ENCODE assay signal across 9 cellular contexts in the genomic region with DNA sequence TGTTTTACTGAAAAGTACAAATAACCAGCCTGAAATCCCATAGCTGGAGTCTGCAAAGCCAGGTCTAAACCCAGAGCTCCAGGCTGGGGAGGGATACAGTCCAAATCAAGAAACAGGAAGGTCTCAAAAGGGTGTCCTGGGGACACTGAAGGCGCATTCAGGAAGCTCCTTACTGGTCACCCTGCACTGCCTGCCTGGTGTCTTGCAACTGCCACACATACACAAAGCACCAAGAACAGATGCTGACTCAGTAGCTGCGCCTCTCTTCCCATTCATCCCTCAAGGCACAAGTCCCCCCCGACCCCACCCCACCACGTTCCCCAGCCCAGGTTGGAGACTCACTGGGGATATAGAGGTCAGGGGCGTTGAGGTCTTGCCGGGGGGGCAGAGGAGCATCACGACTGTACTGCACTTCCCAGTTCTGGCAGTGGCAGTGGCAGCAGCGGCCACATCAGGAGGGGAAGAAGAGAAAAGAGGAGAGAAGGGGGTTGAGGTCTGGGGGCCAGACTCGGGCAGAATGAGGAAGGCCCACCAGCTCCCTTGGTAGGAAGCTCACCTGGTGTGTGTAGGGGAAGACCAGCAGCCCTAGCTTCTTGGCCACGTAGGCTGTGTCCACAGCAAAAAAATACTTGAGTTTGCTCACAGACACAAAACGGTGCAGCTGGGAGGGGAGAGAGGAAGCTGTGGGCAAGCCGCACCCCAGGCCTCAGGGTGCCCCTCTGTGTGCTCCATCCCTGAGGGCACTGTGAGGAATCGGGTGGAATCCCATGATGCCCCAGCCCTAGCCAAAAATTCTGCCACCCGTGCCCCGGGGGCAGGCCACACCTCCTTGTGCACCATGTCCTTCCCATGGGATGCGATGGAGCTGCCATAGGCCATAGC. TPM values are rescaled to one million over a fixed set of nuclear protein-coding genes. Genes with fewer than 3 reads are reported as not detected.
DNase-seq lines count a peak whose midpoint lies in the region; TF ChIP-seq lines count a peak whose summit lies in the region.
"Had no signal": no experiment of that assay in that cellular context is flagged by ENCODE, and none has a peak within 500 bp of the region (broad histone marks: within the 10 kb centered on the region; RNA-seq: fewer than 3 reads in every experiment).

No MANE protein-coding gene starts in this region.

- H3K27ac ChIP-seq in iPS-20b (ENCODE audit: low read length) (no peak overlapping the region), subcutaneous abdominal adipose tissue (ENCODE audit: low read depth, low read length) (no peak overlapping the region)

- peak overlapping the region; percentile 91 for H3K27ac Mint-ChIP-seq in T-helper 2 cell treated with Interferon-gamma antibody and Interleukin-4, amounts not matched to agents 5 μg/mL and 100 μg/mL, for 36 hours
- peak overlapping the region; percentile 10 for H3K27ac Mint-ChIP-seq in activated CD4-positive, alpha-beta memory T cell treated with anti-CD3 and anti-CD28 coated beads, Interleukin-2, amount 10 ng/mL, durations not matched to agents 7 days and 5 days

- H3K4me3 ChIP-seq in iPS-20b (ENCODE audit: low read length) (peak overlapping the region; percentile 96; the same call in 1 of the 2 replicates), subcutaneous abdominal adipose tissue (ENCODE audit: low read depth in 1 of 5, low read length in 5 of 5) (peak overlapping the region in 4 of 5 donors; percentile 80 to 90 (median 88))

- CTCF ChIA-PET in activated CD4-positive, alpha-beta memory T cell treated with anti-CD3 and anti-CD28 coated beads, Interleukin-2, amount 10 ng/mL, durations not matched to agents 7 days and 5 days (lab: Charles Lee): interaction anchor here (1.2 to 3.8 kb wide), 4 partner anchors 20 to 85 kb away, joined by 3 to 33 read pairs (median 6); no protein-coding TSS in a partner anchor
- CTCF ChIA-PET in HEK293T (lab: Yijun Ruan, JAX): interaction anchor here (1.0 to 2.6 kb wide), 3 partner anchors 24 to 34 kb away, joined by 3 to 11 read pairs (median 4); no protein-coding TSS in a partner anchor

- peaks cover 8% of the 10 kb centered on the region; the same call in 1 of the 2 replicates for H3K4me1 ChIP-seq in iPS-20b (ENCODE audit: insufficient read depth, low read length)
- peaks cover 3 to 47% (median 35%) of the 10 kb centered on the region in 5 donors for H3K4me1 ChIP-seq in subcutaneous abdominal adipose tissue (ENCODE audit: control insufficient read depth in 5 of 5, insufficient read depth in 5 of 5, low read length in 5 of 5)

- POLR2A ChIA-PET in activated CD4-positive, alpha-beta memory T cell treated with anti-CD3 and anti-CD28 coated beads, Interleukin-2, amount 10 ng/mL, durations not matched to agents 7 days and 5 days (lab: Charles Lee): interaction anchor here (1.6 to 4.4 kb wide), 6 partner anchors 8 to 351 kb away, joined by 3 to 28 read pairs (median 12); a partner anchor contains a TSS
- POLR2A ChIA-PET in HEK293T (lab: Yijun Ruan, JAX): interaction anchor here (0.9 to 4.3 kb wide), 3 partner anchors 20 to 72 kb away, joined by 3 to 36 read pairs (median 24); a partner anchor contains a TSS

- peaks cover 13% of the 10 kb centered on the region for H3K4me1 Mint-ChIP-seq in T-helper 2 cell treated with Interferon-gamma antibody and Interleukin-4, amounts not matched to agents 5 μg/mL and 100 μg/mL, for 36 hours (ENCODE audit: low read depth)
- peaks cover 46% of the 10 kb centered on the region for H3K4me1 Mint-ChIP-seq in activated CD4-positive, alpha-beta memory T cell treated with anti-CD3 and anti-CD28 coated beads, Interleukin-2, amount 10 ng/mL, durations not matched to agents 7 days and 5 days

- H3K36me3 ChIP-seq in iPS-20b (ENCODE audit: insufficient read depth, low read depth, low read length) (peaks cover 4% of the 10 kb centered on the region; the same call in 1 of the 2 replicates), subcutaneous abdominal adipose tissue (ENCODE audit: control insufficient read depth in 5 of 5, insufficient read depth in 5 of 5, low read length in 5 of 5) (peaks cover 0 to 28% (median 11%) of the 10 kb centered on the region in 5 donors)

- peaks cover 2% of the 10 kb centered on the region for H3K36me3 Mint-ChIP-seq in T-helper 2 cell treated with Interferon-gamma antibody and Interleukin-4, amounts not matched to agents 5 μg/mL and 100 μg/mL, for 36 hours (ENCODE audit: low read depth)
- H3K36me3 Mint-ChIP-seq in activated CD4-positive, alpha-beta memory T cell treated with anti-CD3 and anti-CD28 coated beads, Interleukin-2, amount 10 ng/mL, durations not matched to agents 7 days and 5 days (ENCODE audit: low read depth): no peaks in the 10 kb centered on the region

- H3K27me3 Mint-ChIP-seq in T-helper 2 cell treated with Interferon-gamma antibody and Interleukin-4, amounts not matched to agents 5 μg/mL and 100 μg/mL, for 36 hours (ENCODE audit: low read depth): peaks cover 19% of the 10 kb centered on the region
- H3K27me3 Mint-ChIP-seq in activated CD4-positive, alpha-beta memory T cell treated with anti-CD3 and anti-CD28 coated beads, Interleukin-2, amount 10 ng/mL, durations not matched to agents 7 days and 5 days: peaks cover 16% of the 10 kb centered on the region

- peak overlapping the region; percentile 92 for H3K4me3 Mint-ChIP-seq in T-helper 2 cell treated with Interferon-gamma antibody and Interleukin-4, amounts not matched to agents 5 μg/mL and 100 μg/mL, for 36 hours
- peak overlapping the region; percentile 92 for H3K4me3 Mint-ChIP-seq in activated CD4-positive, alpha-beta memory T cell treated with anti-CD3 and anti-CD28 coated beads, Interleukin-2, amount 10 ng/mL, durations not matched to agents 7 days and 5 days

- H3K9me3 ChIP-seq in iPS-20b (ENCODE audit: insufficient read depth, low read depth, low read length): no peaks in the 10 kb centered on the region
- no peaks in the 10 kb centered on the region for H3K9me3 ChIP-seq in subcutaneous abdominal adipose tissue (ENCODE audit: control insufficient read depth in 5 of 5, low read length in 5 of 5)

- H3K9ac ChIP-seq in iPS-20b (ENCODE audit: low read depth, low read length): no peak overlapping the region; the same call in 1 of the 2 replicates
- H3K9ac ChIP-seq in subcutaneous abdominal adipose tissue (ENCODE audit: low read length in 5 of 5): peak overlapping the region in 3 of 5 donors; percentile 73 to 94 (median 93)

- DNase-seq in T-helper 2 cell treated with Interferon-gamma antibody and Interleukin-4, amounts not matched to agents 5 μg/mL and 100 μg/mL, for 36 hours (ENCODE audit: low spot score): no peak
- DNase-seq in T-helper 2 cell (no peak), C1 segment of cervical spinal cord (lab: John Stamatoyannopoulos, UW) (no peak), HEK293T (ENCODE audit: extremely low spot score) (no peak), GOT3 (lab: John Stamatoyannopoulos, UW) (no peak)
- no peak for DNase-seq in activated CD4-positive, alpha-beta memory T cell treated with anti-CD3 and anti-CD28 coated beads, Interleukin-2, amount 10 ng/mL, durations not matched to agents 7 days and 5 days

- H3K9me3 Mint-ChIP-seq in T-helper 2 cell treated with Interferon-gamma antibody and Interleukin-4, amounts not matched to agents 5 μg/mL and 100 μg/mL, for 36 hours: no peaks in the 10 kb centered on the region
- H3K9me3 Mint-ChIP-seq in activated CD4-positive, alpha-beta memory T cell treated with anti-CD3 and anti-CD28 coated beads, Interleukin-2, amount 10 ng/mL, durations not matched to agents 7 days and 5 days: no peaks in the 10 kb centered on the region

- H3K27me3 ChIP-seq in iPS-20b (ENCODE audit: insufficient read depth, low read length): peaks cover 29% of the 10 kb centered on the region
- H3K27me3 ChIP-seq in subcutaneous abdominal adipose tissue (ENCODE audit: control insufficient read depth in 5 of 5, insufficient read depth in 4 of 5, low read length in 5 of 5): peaks cover 9 to 14% (median 10%) of the 10 kb centered on the region in 5 donors

TF ChIP-seq in HEK293T, 16 proteins besides CTCF, POLR2A, EP300 and RAD21:
- TF ChIP-seq TARDBP (IDR thresholded peaks at IDR 0.05) (no peak), L3MBTL2 (conservative IDR thresholded peaks at IDR 0.05) (no peak), SP1 (IDR thresholded peaks at IDR 0.05) (no peak), ARNT (IDR thresholded peaks at IDR 0.05) (no peak), SUZ12 (IDR thresholded peaks at IDR 0.05) (no peak), FOXA1 (IDR thresholded peaks at IDR 0.05) (no peak), LEF1 (IDR thresholded peaks at IDR 0.05; ENCODE audit: borderline replicate concordance) (no peak), ZNF384 (IDR thresholded peaks at IDR 0.05) (no peak), BHLHE40 (IDR thresholded peaks at IDR 0.05; ENCODE audit: borderline replicate concordance) (no peak), CTBP1 (IDR thresholded peaks at IDR 0.05; ENCODE audit: borderline replicate concordance) (no peak), FOXM1 (IDR thresholded peaks at IDR 0.05; ENCODE audit: borderline replicate concordance) (no peak), NFRKB (IDR thresholded peaks at IDR 0.05) (no peak), FOXK2 (IDR thresholded peaks at IDR 0.05) (no peak), HDGF (IDR thresholded peaks at IDR 0.05; ENCODE audit: borderline replicate concordance) (no peak), ELF4 (IDR thresholded peaks at IDR 0.05) (no peak)
- TF ChIP-seq, protein P1, sequence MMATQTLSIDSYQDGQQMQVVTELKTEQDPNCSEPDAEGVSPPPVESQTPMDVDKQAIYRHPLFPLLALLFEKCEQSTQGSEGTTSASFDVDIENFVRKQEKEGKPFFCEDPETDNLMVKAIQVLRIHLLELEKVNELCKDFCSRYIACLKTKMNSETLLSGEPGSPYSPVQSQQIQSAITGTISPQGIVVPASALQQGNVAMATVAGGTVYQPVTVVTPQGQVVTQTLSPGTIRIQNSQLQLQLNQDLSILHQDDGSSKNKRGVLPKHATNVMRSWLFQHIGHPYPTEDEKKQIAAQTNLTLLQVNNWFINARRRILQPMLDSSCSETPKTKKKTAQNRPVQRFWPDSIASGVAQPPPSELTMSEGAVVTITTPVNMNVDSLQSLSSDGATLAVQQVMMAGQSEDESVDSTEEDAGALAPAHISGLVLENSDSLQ (IDR thresholded peaks at IDR 0.05): no peak

RNA-seq across cellular contexts. Expression of a gene that starts 1.4 kb away (rescaled TPM):
- total RNA-seq in activated CD4-positive, alpha-beta memory T cell treated with anti-CD3 and anti-CD28 coated beads, Interleukin-2, amount 10 ng/mL, durations not matched to agents 7 days and 5 days: 10 to 100 TPM; 49.5 to 52.5 TPM

RNA-seq across cellular contexts. Expression of a gene that starts 4.2 kb away (rescaled TPM):
- not detected for total RNA-seq in activated CD4-positive, alpha-beta memory T cell treated with anti-CD3 and anti-CD28 coated beads, Interleukin-2, amount 10 ng/mL, durations not matched to agents 7 days and 5 days
- total RNA-seq: activated CD8-positive, alpha-beta memory T cell treated with anti-CD3 and anti-CD28 coated beads for 36 hours had no signal

RNA-seq across cellular contexts. Expression of a gene that starts 9.5 kb away (rescaled TPM):
- 1 to 10 TPM; 1.9 to 2.1 TPM for total RNA-seq in activated CD4-positive, alpha-beta memory T cell treated with anti-CD3 and anti-CD28 coated beads, Interleukin-2, amount 10 ng/mL, durations not matched to agents 7 days and 5 days

RNA-seq across cellular contexts. Expression of a gene that starts 19.1 kb away (rescaled TPM):
- total RNA-seq in activated CD4-positive, alpha-beta memory T cell treated with anti-CD3 and anti-CD28 coated beads, Interleukin-2, amount 10 ng/mL, durations not matched to agents 7 days and 5 days: 100 to 1,000 TPM; 146 to 150 TPM

RNA-seq across cellular contexts. Expression of a gene that starts 29.3 kb away (rescaled TPM):
- not detected for total RNA-seq in activated CD4-positive, alpha-beta memory T cell treated with anti-CD3 and anti-CD28 coated beads, Interleukin-2, amount 10 ng/mL, durations not matched to agents 7 days and 5 days
